Comparison of ENCODE assay signal across 21 cellular contexts in genomic region chrX:135481696-135482179, GRCh38.
"Had no signal": no experiment of that assay in that cellular context is flagged by ENCODE, and none has a peak within 500 bp of the region (broad histone marks: within the 10 kb centered on the region; RNA-seq: fewer than 3 reads in every experiment).

No MANE protein-coding gene starts in this region.

- H3K36me3 ChIP-seq: gastrocnemius medialis, heart left ventricle, lower lobe of right lung, prostate gland, tibial nerve, vagina had no signal

- FAIRE-seq: small intestine had no signal

- H3K27ac Mint-ChIP-seq: activated naive CD4-positive, alpha-beta T cell treated with anti-CD3 and anti-CD28 coated beads for 36 hours; activated T-helper 17 cell treated with anti-CD3 and anti-CD28 coated beads, Interleukin-2, amount 50 U/mL, for 72 hours; nephron had no signal

- DNase-seq: activated CD4-positive, alpha-beta T cell treated with anti-CD3 and anti-CD28 coated beads, Interleukin-2, amount 50 U/mL, for 48 hours; activated CD4-positive, CD25-positive, alpha-beta regulatory T cell treated with anti-CD3 and anti-CD28 coated beads, Interleukin-2, amount 50 U/mL, for 72 hours; activated naive CD4-positive, alpha-beta T cell treated with anti-CD3 and anti-CD28 coated beads for 36 hours; dorsolateral prefrontal cortex; erythroblast; gastrocnemius medialis; heart left ventricle; left colon; lower lobe of right lung; occipital lobe; right cardiac atrium; small intestine; stimulated activated CD4-positive, alpha-beta T cell treated with anti-CD3 and anti-CD28 coated beads, Interleukin-4, amount 100 ng/mL, for 24 hours; stimulated activated CD8-positive, alpha-beta memory T cell treated with anti-CD3 and anti-CD28 coated beads, Interleukin-4, amount 100 ng/mL, for 48 hours; stimulated activated naive CD4-positive, alpha-beta T cell treated with Interleukin-2 at 50 U/mL for 16 hours; substantia nigra had no signal

- H3K4me3 Mint-ChIP-seq: activated naive CD4-positive, alpha-beta T cell treated with anti-CD3 and anti-CD28 coated beads for 36 hours; activated T-helper 17 cell treated with anti-CD3 and anti-CD28 coated beads, Interleukin-2, amount 50 U/mL, for 72 hours; nephron had no signal

- H3K9me3 ChIP-seq: gastrocnemius medialis, heart left ventricle, lower lobe of right lung, prostate gland, tibial nerve, vagina had no signal

- H3K4me1 ChIP-seq: gastrocnemius medialis, lower lobe of right lung, prostate gland, tibial nerve, vagina had no signal

- H3K9me3 Mint-ChIP-seq: activated naive CD4-positive, alpha-beta T cell treated with anti-CD3 and anti-CD28 coated beads for 36 hours; activated T-helper 17 cell treated with anti-CD3 and anti-CD28 coated beads, Interleukin-2, amount 50 U/mL, for 72 hours had no signal

- ATAC-seq: activated T-helper 17 cell treated with anti-CD3 and anti-CD28 coated beads, Interleukin-2, amount 50 U/mL, for 72 hours; gastrocnemius medialis; heart left ventricle; left colon; lower lobe of right lung; right cardiac atrium had no signal

- H3K27ac ChIP-seq: dorsolateral prefrontal cortex, gastrocnemius medialis, heart left ventricle, lower lobe of right lung, prostate gland, tibial nerve, vagina had no signal

- H3K4me3 ChIP-seq: dorsolateral prefrontal cortex, gastrocnemius medialis, heart left ventricle, lower lobe of right lung, prostate gland, tibial nerve, vagina had no signal

- H3K27me3 Mint-ChIP-seq: activated T-helper 17 cell treated with anti-CD3 and anti-CD28 coated beads, Interleukin-2, amount 50 U/mL, for 72 hours had no signal

- H3K4me1 Mint-ChIP-seq: activated T-helper 17 cell treated with anti-CD3 and anti-CD28 coated beads, Interleukin-2, amount 50 U/mL, for 72 hours had no signal
